In genomic region chr6:63527658-63528514, GRCh38 we compare ENCODE assay signal across 9 cellular contexts. TPM values are rescaled to one million over a fixed set of nuclear protein-coding genes. Genes with fewer than 3 reads are reported as not detected.
DNase-seq lines count a peak whose midpoint lies in the region; ATAC-seq and TF ChIP-seq lines count a peak whose summit lies in the region.
"Had no signal": no experiment of that assay in that cellular context is flagged by ENCODE, and none has a peak within 500 bp of the region (broad histone marks: within the 10 kb centered on the region; RNA-seq: fewer than 3 reads in every experiment).

No MANE protein-coding gene starts in this region.

- intact Hi-C loops in sciatic nerve (cut with DNase I) (no loop called here), Right ventricle myocardium superior (cut with DNase I) (no loop called here)

- DNase-seq in NCI-H2196 (lab: John Stamatoyannopoulos, UW; ENCODE audit: unreplicated experiment) (peak; percentile 53), epithelial cell of esophagus (ENCODE audit: low read depth) (peak; percentile 99), sciatic nerve (ENCODE audit: low spot score) (peak; percentile 65), KBM-7 (no peak), putamen (ENCODE audit: low spot score) (no peak), Right ventricle myocardium superior (no peak), NCI-H1436 treated with DMSO at 0.1 percent for 48 hours (lab: John Stamatoyannopoulos, UW) (no peak)
- DNase-seq: thyroid gland had no signal

- TF ChIP-seq CTCF in epithelial cell of esophagus (IDR thresholded peaks at IDR 0.05; ENCODE audit: insufficient read depth, low read depth, low read length, missing control alignments) = no peak

- in situ Hi-C loops in KBM-7 (cut with MboI; ENCODE audit: low pct_unique_long_range_greater_than_20kb, low sequenced_read_pairs) = no loop called here

- no peak overlapping the region for H3K4me3 ChIP-seq in epithelial cell of esophagus (ENCODE audit: low read length)
- H3K4me3 ChIP-seq: thyroid gland had no signal

- ATAC-seq in GM19372 (IDR thresholded peaks at IDR 0.05; ENCODE audit: low read depth, unreplicated experiment) (peak; percentile 47), sciatic nerve (peak; percentile 74), Right ventricle myocardium superior (ENCODE audit: poor library complexity) (no peak)

RNA-seq across cellular contexts. Expression of gene PTP4A1, which starts 44.4 kb away (rescaled TPM):
- total RNA-seq in sciatic nerve = 39.1 TPM
- total RNA-seq in Right ventricle myocardium superior = 33.7 TPM

Comparison
In these comparisons a context has a peak if more than half of its experiments do, and no peak if none do; other contexts are left out.
1. DNase-seq: peak in NCI-H2196 (single experiment), epithelial cell of esophagus (single experiment) and sciatic nerve (single experiment); none in KBM-7 (single experiment), putamen (single experiment), Right ventricle myocardium superior (single experiment) and NCI-H1436 treated with DMSO at 0.1 percent for 48 hours (single experiment).